13 cellular contexts compared by ENCODE assay signal in genomic region chr10:11205026-11205772, GRCh38.
DNase-seq lines count a peak whose midpoint lies in the region; ATAC-seq, FAIRE-seq and TF ChIP-seq lines count a peak whose summit lies in the region.
"Had no signal": no experiment of that assay in that cellular context is flagged by ENCODE, and none has a peak within 500 bp of the region (broad histone marks: within the 10 kb centered on the region; RNA-seq: fewer than 3 reads in every experiment).

No MANE protein-coding gene starts in this region.

- H4K20me1 ChIP-seq in PC-3 (ENCODE audit: low read length) = no peaks in the 10 kb centered on the region

- CTCF ChIA-PET in CD4-positive, alpha-beta T cell (lab: Charles Lee) = no interaction called here
- CTCF ChIA-PET in naive thymus-derived CD4-positive, alpha-beta T cell (lab: Charles Lee) = interaction anchor here (0.6 kb wide), 1 partner anchor 41 kb away, joined by 3 read pairs; no protein-coding TSS in a partner anchor
- CTCF ChIA-PET in PC-3 (lab: Charles Lee) = no interaction called here

- no peaks in the 10 kb centered on the region for H3K79me2 ChIP-seq in PC-3 (ENCODE audit: low read length)

- H3F3A ChIP-seq in PC-3 (ENCODE audit: low read length, unreplicated experiment) = no peaks in the 10 kb centered on the region

- intact Hi-C loops in CD4-positive, alpha-beta T cell (cut with DNase I, micrococcal nuclease) = loop anchor here in 1 of 2 experiments (2.0 to 5.0 kb wide), 3 partner anchors 14 to 57 kb away; no protein-coding TSS in a partner anchor
- intact Hi-C loops in naive thymus-derived CD4-positive, alpha-beta T cell (cut with micrococcal nuclease) = loop anchor here in 1 of 2 donors (1.0 kb wide), 1 partner anchor 10 kb away; no protein-coding TSS in a partner anchor
- intact Hi-C loops in PC-3 (cut with micrococcal nuclease) = no loop called here

- H3K9ac ChIP-seq in PC-3 (ENCODE audit: low read length) = no peak overlapping the region

- no peak overlapping the region for H3K4me2 ChIP-seq in PC-3 (ENCODE audit: low read length)

- no peak for TF ChIP-seq CTCF in CD4-positive, alpha-beta T cell (IDR thresholded peaks at IDR 0.05)
- TF ChIP-seq CTCF in PC-3 (conservative IDR thresholded peaks at IDR 0.05; ENCODE audit: low read depth, low read length) = no peak

- H3K27ac Mint-ChIP-seq in CD4-positive, alpha-beta T cell = peak overlapping the region; percentile 81
- H3K27ac Mint-ChIP-seq in activated naive CD8-positive, alpha-beta T cell treated with anti-CD3 and anti-CD28 coated beads, Interleukin-2, amount 10 ng/mL, durations not matched to agents 7 days and 5 days = peak overlapping the region; percentile 45
- peak overlapping the region in 6 of 9 donors; percentile 32 to 91 (median 77) for H3K27ac Mint-ChIP-seq in naive thymus-derived CD4-positive, alpha-beta T cell

- no peaks in the 10 kb centered on the region for H3K9me3 Mint-ChIP-seq in CD4-positive, alpha-beta T cell
- no peaks in the 10 kb centered on the region for H3K9me3 Mint-ChIP-seq in activated naive CD8-positive, alpha-beta T cell treated with anti-CD3 and anti-CD28 coated beads, Interleukin-2, amount 10 ng/mL, durations not matched to agents 7 days and 5 days
- peaks cover 0 to 10% (median 0%) of the 10 kb centered on the region in 11 donors for H3K9me3 Mint-ChIP-seq in naive thymus-derived CD4-positive, alpha-beta T cell

- FAIRE-seq in GM19239 (lab: Jason Lieb, UNC) = peak; percentile 14

- H3K27ac ChIP-seq in CD4-positive, alpha-beta T cell (ENCODE audit: low read depth, low read length) = no peak overlapping the region
- H3K27ac ChIP-seq in naive thymus-derived CD4-positive, alpha-beta T cell (ENCODE audit: low read depth, low read length) = no peak overlapping the region
- no peak overlapping the region for H3K27ac ChIP-seq in PC-3 (ENCODE audit: low read length)
- H3K27ac ChIP-seq: cardiac muscle cell, esophagus muscularis mucosa, skin epidermis had no signal

- no peaks in the 10 kb centered on the region for H3K27me3 ChIP-seq in CD4-positive, alpha-beta T cell (ENCODE audit: control insufficient read depth, insufficient read depth, low read length)
- no peaks in the 10 kb centered on the region for H3K27me3 ChIP-seq in naive thymus-derived CD4-positive, alpha-beta T cell (ENCODE audit: control insufficient read depth in 2 of 2, insufficient read depth in 2 of 2, low read length in 2 of 2)
- peaks cover 19% of the 10 kb centered on the region for H3K27me3 ChIP-seq in PC-3 (ENCODE audit: low read length)
- H3K27me3 ChIP-seq: cardiac muscle cell, esophagus muscularis mucosa had no signal

- no peak for ATAC-seq in CD4-positive, alpha-beta T cell (ENCODE audit: poor library complexity)
- no peak for ATAC-seq in activated naive CD8-positive, alpha-beta T cell treated with anti-CD3 and anti-CD28 coated beads, Interleukin-2, amount 10 ng/mL, durations not matched to agents 7 days and 5 days (ENCODE audit: low read depth)
- peak; percentile 11 for ATAC-seq in naive thymus-derived CD4-positive, alpha-beta T cell
- ATAC-seq in PC-3 = no peak

- no peaks in the 10 kb centered on the region for H3K9me3 ChIP-seq in CD4-positive, alpha-beta T cell (ENCODE audit: control insufficient read depth, low read length)
- H3K9me3 ChIP-seq in naive thymus-derived CD4-positive, alpha-beta T cell (ENCODE audit: control insufficient read depth in 2 of 3, low read length in 3 of 3) = no peaks in the 10 kb centered on the region
- no peaks in the 10 kb centered on the region for H3K9me3 ChIP-seq in PC-3 (ENCODE audit: low read length)

- no peak overlapping the region for H3K4me3 ChIP-seq in naive thymus-derived CD4-positive, alpha-beta T cell (ENCODE audit: low read length)
- no peak overlapping the region for H3K4me3 ChIP-seq in PC-3 (ENCODE audit: low read length)
- H3K4me3 ChIP-seq: cardiac muscle cell, esophagus muscularis mucosa, skin epidermis had no signal

- peaks cover 58 to 94% of the 10 kb centered on the region in 2 donors for H3K4me1 ChIP-seq in naive thymus-derived CD4-positive, alpha-beta T cell (ENCODE audit: control insufficient read depth in 2 of 2, insufficient read depth in 2 of 2, low read length in 2 of 2)
- no peaks in the 10 kb centered on the region for H3K4me1 ChIP-seq in PC-3 (ENCODE audit: insufficient read depth, low read length)

- POLR2A ChIA-PET in CD4-positive, alpha-beta T cell (lab: Charles Lee) = interaction anchor here (0.7 to 1.8 kb wide), 5 partner anchors 26 to 60 kb away, joined by 3 to 7 read pairs (median 3); no protein-coding TSS in a partner anchor
- POLR2A ChIA-PET in activated naive CD8-positive, alpha-beta T cell treated with anti-CD3 and anti-CD28 coated beads, Interleukin-2, amount 10 ng/mL, durations not matched to agents 7 days and 5 days (lab: Charles Lee) = interaction anchor here (0.7 to 3.0 kb wide), 2 partner anchors 27 to 34 kb away, joined by 3 to 25 read pairs; no protein-coding TSS in a partner anchor
- POLR2A ChIA-PET in naive thymus-derived CD4-positive, alpha-beta T cell (lab: Charles Lee) = no interaction called here
- POLR2A ChIA-PET in PC-3 (lab: Charles Lee; ENCODE audit: unreplicated experiment) = no interaction called here

- DNase-seq in CD4-positive, alpha-beta T cell = no peak
- DNase-seq in GM19239 (ENCODE audit: insufficient read length, low spot score) (no peak), NCI-H748 treated with DMSO at 0.1 percent for 48 hours (lab: John Stamatoyannopoulos, UW) (no peak), SW480 (ENCODE audit: low spot score) (no peak), PC-3 (no peak)
- no peak for DNase-seq in activated naive CD8-positive, alpha-beta T cell treated with anti-CD3 and anti-CD28 coated beads, Interleukin-2, amount 10 ng/mL, durations not matched to agents 7 days and 5 days
- DNase-seq in naive thymus-derived CD4-positive, alpha-beta T cell = no peak
- DNase-seq: naive B cell; NCI-H1417 treated with DMSO at 0.1 percent for 48 hours; NK-92 treated with Interleukin-12 subunit alpha and Interleukin-12 subunit beta, amount 100 ng/mL, for 24 hours had no signal

- H3K4me3 Mint-ChIP-seq in CD4-positive, alpha-beta T cell = peak overlapping the region; percentile 14
- no peak overlapping the region for H3K4me3 Mint-ChIP-seq in activated naive CD8-positive, alpha-beta T cell treated with anti-CD3 and anti-CD28 coated beads, Interleukin-2, amount 10 ng/mL, durations not matched to agents 7 days and 5 days
- peak overlapping the region in 4 of 10 donors; percentile 0 to 53 (median 26) for H3K4me3 Mint-ChIP-seq in naive thymus-derived CD4-positive, alpha-beta T cell
- H3K4me3 Mint-ChIP-seq: naive B cell had no signal

- H3K36me3 Mint-ChIP-seq in CD4-positive, alpha-beta T cell (ENCODE audit: low read depth) = peaks cover 100% of the 10 kb centered on the region
- peaks cover 76% of the 10 kb centered on the region for H3K36me3 Mint-ChIP-seq in activated naive CD8-positive, alpha-beta T cell treated with anti-CD3 and anti-CD28 coated beads, Interleukin-2, amount 10 ng/mL, durations not matched to agents 7 days and 5 days
- peaks cover 9 to 78% (median 52%) of the 10 kb centered on the region in 5 donors for H3K36me3 Mint-ChIP-seq in naive thymus-derived CD4-positive, alpha-beta T cell

- peaks cover 100% of the 10 kb centered on the region for H3K4me1 Mint-ChIP-seq in CD4-positive, alpha-beta T cell (ENCODE audit: low read depth)
- peaks cover 87% of the 10 kb centered on the region for H3K4me1 Mint-ChIP-seq in activated naive CD8-positive, alpha-beta T cell treated with anti-CD3 and anti-CD28 coated beads, Interleukin-2, amount 10 ng/mL, durations not matched to agents 7 days and 5 days
- peaks cover 67 to 100% (median 100%) of the 10 kb centered on the region in 7 donors for H3K4me1 Mint-ChIP-seq in naive thymus-derived CD4-positive, alpha-beta T cell

- no peaks in the 10 kb centered on the region for H3K9me2 ChIP-seq in PC-3 (replicated peaks; ENCODE audit: low read length)

- no peak overlapping the region for H2AFZ ChIP-seq in PC-3 (ENCODE audit: low read length)

- BruUV-seq in PC-3 (replicated peaks; lab: Mats Ljungman, UMichigan) = no TSS peak

- H3K27me3 Mint-ChIP-seq in CD4-positive, alpha-beta T cell = no peaks in the 10 kb centered on the region
- H3K27me3 Mint-ChIP-seq in activated naive CD8-positive, alpha-beta T cell treated with anti-CD3 and anti-CD28 coated beads, Interleukin-2, amount 10 ng/mL, durations not matched to agents 7 days and 5 days = no peaks in the 10 kb centered on the region
- no peaks in the 10 kb centered on the region for H3K27me3 Mint-ChIP-seq in naive thymus-derived CD4-positive, alpha-beta T cell
- H3K27me3 Mint-ChIP-seq: naive B cell had no signal

- peaks cover 7 to 74% (median 24%) of the 10 kb centered on the region in 3 experiments for H3K36me3 ChIP-seq in naive thymus-derived CD4-positive, alpha-beta T cell (ENCODE audit: control insufficient read depth in 2 of 3, insufficient read depth in 3 of 3, low read length in 3 of 3)
- H3K36me3 ChIP-seq in PC-3 (ENCODE audit: low read depth, low read length) = no peaks in the 10 kb centered on the region
- H3K36me3 ChIP-seq: cardiac muscle cell had no signal

Comparison
In these comparisons a context has a peak if more than half of its experiments do, and no peak if none do; other contexts are left out.
1. POLR2A ChIA-PET loops: an anchor here in CD4-positive, alpha-beta T cell (0.7 to 1.8 kb wide) and activated naive CD8-positive, alpha-beta T cell treated with anti-CD3 and anti-CD28 coated beads, Interleukin-2, amount 10 ng/mL, durations not matched to agents 7 days and 5 days (0.7 to 3.0 kb wide); none called in naive thymus-derived CD4-positive, alpha-beta T cell and PC-3.